Comparison of ENCODE assay signal across 20 cellular contexts in the genomic region with DNA sequence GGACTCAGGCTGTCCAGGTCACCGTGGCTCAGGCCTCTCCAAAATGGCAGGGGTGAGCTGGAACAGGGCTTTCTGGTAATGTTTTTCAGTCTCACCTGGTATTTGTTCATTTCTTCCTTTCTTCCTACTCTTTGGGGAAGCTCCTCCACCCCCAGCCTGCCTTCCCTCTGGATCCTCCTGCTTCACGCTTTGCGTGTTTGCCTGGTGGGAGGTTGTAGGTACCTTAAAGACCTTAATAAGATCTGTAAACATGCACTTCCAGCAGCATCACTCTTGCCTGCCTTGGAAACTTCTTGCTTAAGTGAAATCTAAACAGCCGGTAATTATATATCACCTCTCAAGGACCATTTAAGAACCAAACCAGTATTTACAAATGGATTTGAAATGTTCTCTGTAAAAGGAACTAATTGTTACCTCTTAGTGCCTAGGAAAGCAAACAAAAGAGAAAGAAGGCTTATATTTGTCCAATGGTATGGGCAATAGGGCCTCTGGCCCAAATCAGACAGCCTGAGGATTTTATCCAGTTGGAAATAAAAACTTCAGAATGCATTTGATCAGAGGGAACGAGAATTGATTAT.
"Had no signal": no experiment of that assay in that cellular context is flagged by ENCODE, and none has a peak within 500 bp of the region (broad histone marks: within the 10 kb centered on the region; RNA-seq: fewer than 3 reads in every experiment).

No MANE protein-coding gene starts in this region.

- H3K9me3 ChIP-seq: esophagus squamous epithelium, right lobe of liver, suprapubic skin, transverse colon had no signal

- H3K4me3 ChIP-seq: esophagus squamous epithelium, right lobe of liver, suprapubic skin, transverse colon had no signal

- H3K4me1 ChIP-seq: esophagus squamous epithelium, parathyroid adenoma, right lobe of liver, suprapubic skin, transverse colon had no signal

- H3K36me3 ChIP-seq: esophagus squamous epithelium, right lobe of liver, suprapubic skin, transverse colon had no signal

- H3K27me3 ChIP-seq: right lobe of liver, suprapubic skin, transverse colon had no signal

- ATAC-seq: activated naive CD8-positive, alpha-beta T cell treated with anti-CD3 and anti-CD28 coated beads, Interleukin-2, amount 50 U/mL, for 24 hours; effector memory CD8-positive, alpha-beta T cell; natural killer cell treated with Interleukin-12 subunit alpha and Interleukin-12 subunit beta and Interleukin-15 and Interleukin-18, amount 100 ng/mL, for 72 hours; right lobe of liver; stimulated activated naive CD8-positive, alpha-beta T cell treated with anti-CD3 and anti-CD28 coated beads, Interleukin-15, amount 100 ng/mL, for 72 hours had no signal

- H3K27ac ChIP-seq: esophagus squamous epithelium, parathyroid adenoma, right lobe of liver, suprapubic skin, transverse colon had no signal

- FAIRE-seq: small intestine had no signal

- DNase-seq: activated CD4-positive, alpha-beta T cell treated with anti-CD3 and anti-CD28 coated beads, Interleukin-2, amount 50 U/mL, for 1 hour; activated CD8-positive, alpha-beta memory T cell treated with anti-CD3 and anti-CD28 coated beads, Interleukin-2, amount 50 U/mL, for 4 hours; activated effector memory CD4-positive, alpha-beta T cell treated with Interleukin-2 at 50 U/mL for 16 hours; activated naive CD4-positive, alpha-beta T cell treated with anti-CD3 and anti-CD28 coated beads, Interleukin-2, amount 10 ng/mL, durations not matched to agents 7 days and 5 days; activated naive CD8-positive, alpha-beta T cell treated with anti-CD3 and anti-CD28 coated beads, Interleukin-2, amount 50 U/mL, for 24 hours; activated T-cell treated with anti-CD3 and anti-CD28 coated beads, Interleukin-2, amount 50 U/mL, for 48 hours; anterior cingulate cortex; caudate nucleus; effector memory CD8-positive, alpha-beta T cell; esophagus squamous epithelium; right lobe of liver; small intestine; stimulated activated CD4-positive, alpha-beta T cell treated with anti-CD3 and anti-CD28 coated beads, Interleukin-15, amount 100 ng/mL, for 24 hours; stimulated activated CD4-positive, alpha-beta T cell treated with anti-CD3 and anti-CD28 coated beads, Interleukin-2, amount 100 ng/mL, for 48 hours; stimulated activated naive CD8-positive, alpha-beta T cell treated with anti-CD3 and anti-CD28 coated beads, Interleukin-15, amount 100 ng/mL, for 72 hours; T1000; transverse colon had no signal
